ENCODE assay signal across 7 cellular contexts in genomic region chrX:3461411-3461811, GRCh38.
DNase-seq lines count a peak whose midpoint lies in the region; ATAC-seq and TF ChIP-seq lines count a peak whose summit lies in the region.
"Not testable (repeated sequence)": the region's sequence is repeated elsewhere in the genome, so short reads cannot be mapped to it uniquely, and the experiment has no call there.

No MANE protein-coding gene starts in this region.

- not testable (repeated sequence) for H3K79me2 ChIP-seq in MM.1S (ENCODE audit: low read length); hepatocyte

- not testable (repeated sequence) for H3K27me3 ChIP-seq in BJ (ENCODE audit: control insufficient read depth, insufficient read depth, low read length); MM.1S (replicated peaks; ENCODE audit: insufficient read depth, low read length); hepatocyte

- H3K9me3 ChIP-seq in MM.1S (replicated peaks; ENCODE audit: insufficient read depth, low read length); SK-N-MC (ENCODE audit: low read depth, low read length); hepatocyte (ENCODE audit: low read depth): not testable (repeated sequence)

- not testable (repeated sequence) for H3K4me1 ChIP-seq in MM.1S (ENCODE audit: low read length); hepatocyte (ENCODE audit: insufficient read depth)

- ATAC-seq in GM18867 (IDR thresholded peaks at IDR 0.05; ENCODE audit: unreplicated experiment), result peak; percentile 25
- ATAC-seq in sciatic nerve, result peak; percentile 30

- H2AFZ ChIP-seq in MM.1S (ENCODE audit: low read length), result peak overlapping the region; percentile 39
- not testable (repeated sequence) for H2AFZ ChIP-seq in hepatocyte

- POLR2A ChIA-PET in BJ (lab: Charles Lee), result interaction anchor here (0.6 kb wide), 1 partner anchor 61 kb away, joined by 7 read pairs; no protein-coding TSS in a partner anchor

- H3K27ac ChIP-seq in MM.1S (ENCODE audit: low read length), result peak overlapping the region; percentile 64; the same call in 1 of the 2 replicates
- H3K27ac ChIP-seq in SK-N-MC, result peak overlapping the region; percentile 86
- H3K27ac ChIP-seq in hepatocyte, result peak overlapping the region; percentile 32

- not testable (repeated sequence) for H3K9me2 ChIP-seq in MM.1S (replicated peaks; ENCODE audit: insufficient read depth, low read length); hepatocyte (replicated peaks; ENCODE audit: insufficient read depth)

- H4K20me1 ChIP-seq in MM.1S (ENCODE audit: insufficient read depth, low read length); hepatocyte (ENCODE audit: insufficient read depth, poor library complexity, severe bottlenecking): not testable (repeated sequence)

- 54% methylated on average over 5 of the region's 5 CpGs for WGBS in hepatocyte (ENCODE audit: low lambda C conversion rate, missing lambda C conversion rate)

- not testable (repeated sequence) for TF ChIP-seq CTCF in BJ (IDR thresholded peaks at IDR 0.05; ENCODE audit: insufficient read depth, low read depth, low read length); MM.1S (IDR thresholded peaks at IDR 0.05; ENCODE audit: low read length); choroid plexus epithelial cell (conservative IDR thresholded peaks at IDR 0.05; ENCODE audit: low read depth, low read length); hepatocyte (IDR thresholded peaks at IDR 0.05; ENCODE audit: poor library complexity)

- CTCF ChIA-PET in BJ (lab: Yijun Ruan, JAX), result interaction anchor here (0.7 kb wide), 1 partner anchor 45 kb away, joined by 3 read pairs; no protein-coding TSS in a partner anchor

- H3K4me3 ChIP-seq in BJ (ENCODE audit: low read depth, low read length) (peak overlapping the region; percentile 17; the same call in 1 of the 2 replicates), MM.1S (ENCODE audit: low read length) (peak overlapping the region; percentile 47), SK-N-MC (peak overlapping the region; percentile 74), choroid plexus epithelial cell (ENCODE audit: low read depth, low read length) (peak overlapping the region; percentile 45)
- not testable (repeated sequence) for H3K4me3 ChIP-seq in hepatocyte

- DNase-seq in BJ (ENCODE audit: low read depth) (peak; percentile 29), choroid plexus epithelial cell (ENCODE audit: low read depth) (peak; percentile 21), hepatocyte (ENCODE audit: low spot score) (peak; percentile 16)
- DNase-seq in MM.1S; SK-N-MC (ENCODE audit: low read depth, low spot score); sciatic nerve (ENCODE audit: low spot score): not testable (repeated sequence)

- H3K9ac ChIP-seq in MM.1S (ENCODE audit: low read length), result peak overlapping the region; percentile 29; the same call in 1 of the 2 replicates
- peak overlapping the region; percentile 28 for H3K9ac ChIP-seq in SK-N-MC (ENCODE audit: insufficient read length)

- intact Hi-C loops in sciatic nerve (cut with DNase I), result not testable (repeated sequence)

- not testable (repeated sequence) for H3K36me3 ChIP-seq in BJ (ENCODE audit: control insufficient read depth, insufficient read depth, low read length); MM.1S (replicated peaks; ENCODE audit: insufficient read depth, low read length); SK-N-MC (ENCODE audit: insufficient read depth, low read length); hepatocyte (replicated peaks; ENCODE audit: insufficient read depth, low read depth)

- peak overlapping the region; percentile 74 for H3K4me2 ChIP-seq in MM.1S (ENCODE audit: low read depth, low read length)
- peak overlapping the region; percentile 24 for H3K4me2 ChIP-seq in hepatocyte

- H3F3A ChIP-seq in MM.1S (ENCODE audit: insufficient read depth, low read length), result peaks cover 11% of the 10 kb centered on the region

Comparison
In these comparisons a context has a peak if more than half of its experiments do, and no peak if none do; other contexts are left out.
1. H3K27ac ChIP-seq: peak in every context shown above with its lines; median percentile 86 in SK-N-MC; 64 in MM.1S; 32 in hepatocyte.